ENCODE assay signal across 11 cellular contexts in genomic region chr12:110004598-110004997, GRCh38.
DNase-seq lines count a peak whose midpoint lies in the region; ATAC-seq and FAIRE-seq lines count a peak whose summit lies in the region.
"Had no signal": no experiment of that assay in that cellular context is flagged by ENCODE, and none has a peak within 500 bp of the region (broad histone marks: within the 10 kb centered on the region; RNA-seq: fewer than 3 reads in every experiment).

No MANE protein-coding gene starts in this region.

- DNase-seq in GM18507 (ENCODE audit: extremely low spot score, insufficient read length, low read depth): no peak
- no peak for DNase-seq in memory B cell (ENCODE audit: low spot score in 2 of 2)
- no peak for DNase-seq in MV-4-11 (lab: John Stamatoyannopoulos, UW)
- DNase-seq in AG08395 (ENCODE audit: low spot score): no peak
- no peak for DNase-seq in activated effector memory CD4-positive, alpha-beta T cell treated with Interleukin-2 at 50 U/mL for 16 hours
- DNase-seq: NCI-H1092, testis had no signal

- H3K27ac Mint-ChIP-seq in memory B cell: peak overlapping the region; percentile 98
- H3K27ac Mint-ChIP-seq: dendritic cell treated with granulocyte-macrophage colony-stimulating factor and Interleukin-4, amounts not matched to agents 40 ng/mL and 50 ng/mL, for 4 days had no signal

- ATAC-seq in GM21515 (IDR thresholded peaks at IDR 0.05; ENCODE audit: unreplicated experiment): peak; percentile 40
- ATAC-seq in HG03521 (IDR thresholded peaks at IDR 0.05; ENCODE audit: unreplicated experiment): peak; percentile 39
- ATAC-seq in memory B cell (ENCODE audit: low read depth): peak; percentile 55

- H3K4me1 Mint-ChIP-seq in memory B cell: peaks cover 43% of the 10 kb centered on the region

- no peaks in the 10 kb centered on the region for H3K9me3 Mint-ChIP-seq in memory B cell

- peak; percentile 80 for FAIRE-seq in GM18507 (lab: Jason Lieb, UNC)
- FAIRE-seq: RCC 7860 had no signal

- H3K36me3 Mint-ChIP-seq in memory B cell: peaks cover 19% of the 10 kb centered on the region

- peak overlapping the region; percentile 41 for H3K4me3 Mint-ChIP-seq in memory B cell
- H3K4me3 Mint-ChIP-seq: dendritic cell treated with granulocyte-macrophage colony-stimulating factor and Interleukin-4, amounts not matched to agents 40 ng/mL and 50 ng/mL, for 4 days had no signal

- H3K27me3 Mint-ChIP-seq in memory B cell: no peaks in the 10 kb centered on the region
- H3K27me3 Mint-ChIP-seq: dendritic cell treated with granulocyte-macrophage colony-stimulating factor and Interleukin-4, amounts not matched to agents 40 ng/mL and 50 ng/mL, for 4 days had no signal
